In the genomic region with DNA sequence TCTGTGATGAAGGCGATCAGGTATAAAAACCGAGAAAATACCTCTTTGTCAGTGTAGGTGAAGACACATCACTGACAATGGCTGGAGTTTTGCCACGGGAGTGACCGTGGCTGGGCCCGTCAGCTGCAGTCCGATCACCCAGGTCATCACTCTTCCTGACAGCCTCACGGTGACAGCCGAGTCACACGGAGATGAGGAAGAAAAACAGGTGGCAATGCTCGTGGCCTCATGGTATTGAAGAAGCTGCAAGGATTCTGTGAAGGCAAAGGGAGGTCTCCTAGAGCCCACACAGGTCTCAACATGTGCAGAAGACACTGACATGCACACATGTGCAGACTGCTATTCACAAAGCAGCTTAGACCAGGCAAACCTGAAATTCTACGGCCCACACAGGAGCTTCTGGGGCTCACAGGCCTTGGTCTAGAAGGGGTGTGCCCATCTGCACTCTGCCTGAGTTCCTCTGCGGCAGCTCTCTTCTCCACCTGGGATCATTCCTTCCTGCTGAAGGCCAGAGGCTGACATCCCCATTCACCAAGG, we compare ENCODE assay signal across 20 cellular contexts. TPM values are rescaled to one million over a fixed set of nuclear protein-coding genes. Genes with fewer than 3 reads are reported as not detected.
"Had no signal": no experiment of that assay in that cellular context is flagged by ENCODE, and none has a peak within 500 bp of the region (broad histone marks: within the 10 kb centered on the region; RNA-seq: fewer than 3 reads in every experiment).

No MANE protein-coding gene starts in this region.

- H3K27ac ChIP-seq: epithelial cell of prostate had no signal

- FAIRE-seq: TTC549 had no signal

- ATAC-seq: activated CD4-positive, CD25-positive, alpha-beta regulatory T cell treated with anti-CD3 and anti-CD28 coated beads, Interleukin-2, amount 50 U/mL, for 24 hours; activated CD8-positive, alpha-beta T cell treated with anti-CD3 and anti-CD28 coated beads for 36 hours; activated T-cell treated with anti-CD3 and anti-CD28 coated beads, Interleukin-2, amount 50 U/mL, for 72 hours; mucosa of descending colon; T-helper 17 cell had no signal

- H3K4me3 ChIP-seq: mucosa of descending colon, smooth muscle cell had no signal

- H3K4me2 ChIP-seq: smooth muscle cell had no signal

- DNase-seq: activated CD8-positive, alpha-beta memory T cell treated with anti-CD3 and anti-CD28 coated beads, Interleukin-2, amount 50 U/mL, for 4 hours; activated CD8-positive, alpha-beta T cell treated with anti-CD3 and anti-CD28 coated beads for 36 hours; activated naive CD4-positive, alpha-beta T cell; activated T-cell treated with anti-CD3 and anti-CD28 coated beads, Interleukin-2, amount 50 U/mL, for 72 hours; cortex of kidney; effector CD8-positive, alpha-beta T cell; nephron progenitor cell; SHP77 treated with DMSO at 0.1 percent for 48 hours; stimulated activated naive CD4-positive, alpha-beta T cell; substantia nigra; T-helper 17 cell; trophoblast cell had no signal

- H3K9me3 ChIP-seq: mucosa of descending colon had no signal

RNA-seq across cellular contexts. Expression of gene OTOS, which starts 11.8 kb away (rescaled TPM):
- total RNA-seq: activated CD8-positive, alpha-beta T cell treated with anti-CD3 and anti-CD28 coated beads for 36 hours; activated T-cell treated with anti-CD3 and anti-CD28 coated beads, Interleukin-2, amount 50 U/mL, for 72 hours; lung microvascular endothelial cell; mucosa of descending colon; osteocyte; renal cortical epithelial cell; smooth muscle cell; T-helper 17 cell had no signal
- polyA plus RNA-seq: smooth muscle cell had no signal
